26 cellular contexts compared by ENCODE assay signal in genomic region chr4:40480291-40480690, GRCh38.
"Had no signal": no experiment of that assay in that cellular context is flagged by ENCODE, and none has a peak within 500 bp of the region (broad histone marks: within the 10 kb centered on the region; RNA-seq: fewer than 3 reads in every experiment).

No MANE protein-coding gene starts in this region.

- DNase-seq: activated B cell treated with CpG ODN at 0.5 μM for 24 hours; activated CD4-positive, alpha-beta T cell treated with anti-CD3 and anti-CD28 coated beads for 36 hours; activated effector memory CD4-positive, alpha-beta T cell treated with anti-CD3 and anti-CD28 coated beads, Interleukin-2, amount 50 U/mL, for 16 hours; activated naive CD4-positive, alpha-beta T cell treated with anti-CD3 and anti-CD28 coated beads for 36 hours; activated naive CD8-positive, alpha-beta T cell treated with anti-CD3 and anti-CD28 coated beads for 36 hours; activated T-cell treated with anti-CD3 and anti-CD28 coated beads for 4 hours; cerebellar nuclear complex; colonic mucosa; effector CD8-positive, alpha-beta T cell; erythroblast; gastrocnemius medialis; mesenchymal stem cell; natural killer cell; posterior cingulate gyrus; right cardiac atrium; spleen; stimulated activated naive CD4-positive, alpha-beta T cell; T-helper 17 cell; T1000; testis; trophoblast cell; uterus had no signal

- ATAC-seq: activated CD4-positive, alpha-beta T cell treated with anti-CD3 and anti-CD28 coated beads for 36 hours; gastrocnemius medialis; natural killer cell; right cardiac atrium; T-helper 17 cell had no signal

- H3K4me1 Mint-ChIP-seq: activated B cell treated with CpG ODN at 0.5 μM for 24 hours; activated CD4-positive, alpha-beta T cell treated with anti-CD3 and anti-CD28 coated beads for 36 hours; natural killer cell had no signal

- H3K9me3 Mint-ChIP-seq: activated B cell treated with CpG ODN at 0.5 μM for 24 hours; activated naive CD4-positive, alpha-beta T cell treated with anti-CD3 and anti-CD28 coated beads for 36 hours; activated naive CD8-positive, alpha-beta T cell treated with anti-CD3 and anti-CD28 coated beads for 36 hours; brain; natural killer cell had no signal

- H3K4me1 ChIP-seq: ascending aorta, gastrocnemius medialis, testis, uterus had no signal

- H3K27ac Mint-ChIP-seq: activated B cell treated with CpG ODN at 0.5 μM for 24 hours; activated CD4-positive, alpha-beta T cell treated with anti-CD3 and anti-CD28 coated beads for 36 hours; activated naive CD4-positive, alpha-beta T cell treated with anti-CD3 and anti-CD28 coated beads for 36 hours; activated naive CD8-positive, alpha-beta T cell treated with anti-CD3 and anti-CD28 coated beads for 36 hours; brain; natural killer cell; T-helper 17 cell had no signal

- H3K4me3 Mint-ChIP-seq: activated B cell treated with CpG ODN at 0.5 μM for 24 hours; activated CD4-positive, alpha-beta T cell treated with anti-CD3 and anti-CD28 coated beads for 36 hours; activated naive CD4-positive, alpha-beta T cell treated with anti-CD3 and anti-CD28 coated beads for 36 hours; activated naive CD8-positive, alpha-beta T cell treated with anti-CD3 and anti-CD28 coated beads for 36 hours; brain; natural killer cell; T-helper 17 cell had no signal

- H3K36me3 Mint-ChIP-seq: activated naive CD8-positive, alpha-beta T cell treated with anti-CD3 and anti-CD28 coated beads for 36 hours; brain; natural killer cell had no signal

- H3K4me2 ChIP-seq: hepatocyte had no signal

- H3K9me3 ChIP-seq: ascending aorta, colonic mucosa, gastrocnemius medialis, spleen, testis, uterus had no signal

- H3K4me3 ChIP-seq: ascending aorta, cardiac muscle cell, colonic mucosa, gastrocnemius medialis, hepatocyte, spleen, testis, uterus had no signal

- H3K27ac ChIP-seq: ascending aorta, cardiac muscle cell, colonic mucosa, gastrocnemius medialis, hepatocyte, spleen, testis, uterus had no signal

- H3K27me3 ChIP-seq: ascending aorta, cardiac muscle cell, colonic mucosa, hepatocyte, spleen, testis, uterus had no signal

- H3K36me3 ChIP-seq: ascending aorta, cardiac muscle cell, gastrocnemius medialis, uterus had no signal

- H2AFZ ChIP-seq: hepatocyte had no signal
